1 cellular context compared by ENCODE assay signal in the genomic region with DNA sequence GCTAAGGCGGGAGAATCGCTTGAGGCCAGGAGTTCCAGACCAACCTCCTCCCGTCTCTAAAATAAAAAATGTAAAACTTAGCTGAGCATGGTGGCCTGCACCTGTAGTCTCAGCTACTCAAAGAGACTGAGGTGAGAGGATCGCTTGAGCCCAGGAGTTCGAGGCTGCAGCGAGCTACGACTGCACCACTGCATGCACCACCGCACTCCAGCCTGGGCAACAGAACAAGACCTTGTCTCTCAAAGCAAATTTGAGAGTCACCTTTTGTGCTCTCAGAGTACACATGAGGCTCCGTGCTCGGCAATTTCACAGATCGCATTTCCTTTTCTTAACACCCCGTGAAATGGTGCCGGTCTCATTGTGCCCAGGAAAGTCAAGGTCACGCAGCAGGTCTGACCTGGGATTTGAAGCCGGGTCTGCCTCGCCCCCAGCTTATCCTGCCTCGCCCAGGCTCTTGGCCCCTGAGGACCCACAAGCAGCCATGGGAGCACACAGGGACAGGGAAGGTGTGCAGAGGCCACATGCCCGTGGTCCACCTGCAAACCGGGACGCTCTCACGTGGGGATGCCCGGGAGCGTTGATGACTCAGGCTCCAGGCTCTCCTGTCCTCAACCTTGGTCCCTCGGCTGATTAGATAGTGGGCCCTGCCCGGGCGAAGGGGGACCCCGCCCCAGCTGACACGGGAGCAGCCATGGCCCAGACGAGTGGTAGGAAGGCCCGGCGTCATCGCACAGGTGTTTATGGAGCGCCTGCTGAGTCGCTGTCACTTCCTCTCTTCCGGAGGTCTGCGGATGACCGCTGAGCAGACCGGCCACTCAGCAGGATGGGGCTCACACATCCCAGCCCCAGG.
TF ChIP-seq lines count a peak whose summit lies in the region.

No MANE protein-coding gene starts in this region.

TF ChIP-seq in HepG2, 621 proteins besides CTCF, POLR2A, EP300 and RAD21 (continued from another document and continues in another):
- TF ChIP-seq TGIF2 (CRISPR knock-in tag; IDR thresholded peaks at IDR 0.05) (peak; percentile 80), ZBTB38 (CRISPR knock-in tag; IDR thresholded peaks at IDR 0.05) (peak; percentile 83; the same call in 1 of the 2 replicates), CBX1 (IDR thresholded peaks at IDR 0.05; ENCODE audit: low read depth) (no peak), ZNF549 (CRISPR knock-in tag; IDR thresholded peaks at IDR 0.05) (no peak), NFE2L1 (CRISPR knock-in tag; IDR thresholded peaks at IDR 0.05; ENCODE audit: borderline replicate concordance) (no peak; the same call in 1 of the 2 replicates), HOXA3 (CRISPR knock-in tag; IDR thresholded peaks at IDR 0.05) (peak; percentile 63), ISL2 (CRISPR knock-in tag; IDR thresholded peaks at IDR 0.05) (no peak), SMARCC2 (IDR thresholded peaks at IDR 0.05) (no peak), NFKB2 (CRISPR knock-in tag; IDR thresholded peaks at IDR 0.05; ENCODE audit: borderline replicate concordance) (peak; percentile 93), FOXJ3 (CRISPR knock-in tag; IDR thresholded peaks at IDR 0.05; ENCODE audit: borderline replicate concordance) (no peak), SKI (IDR thresholded peaks at IDR 0.05; ENCODE audit: partially characterized antibody) (no peak), ZFX (CRISPR knock-in tag; IDR thresholded peaks at IDR 0.05; ENCODE audit: low read depth) (peak; percentile 80), ZFP36L2 (CRISPR knock-in tag; IDR thresholded peaks at IDR 0.05) (no peak), RFX3 (CRISPR knock-in tag; IDR thresholded peaks at IDR 0.05) (no peak), ZNF136 (CRISPR knock-in tag; IDR thresholded peaks at IDR 0.05; ENCODE audit: low read depth) (0 out of 2 replicates have a peak, but pooled peaks have one; percentile 28), SNAI1 (CRISPR knock-in tag; IDR thresholded peaks at IDR 0.05; ENCODE audit: borderline replicate concordance) (peak; percentile 84; the same call in 1 of the 2 replicates), KAT7 (CRISPR knock-in tag; IDR thresholded peaks at IDR 0.05; ENCODE audit: borderline replicate concordance) (no peak), PRPF4 (IDR thresholded peaks at IDR 0.05; ENCODE audit: low read depth, low read length, poor library complexity, severe bottlenecking) (no peak), ASH2L (IDR thresholded peaks at IDR 0.05; ENCODE audit: insufficient read length, low read depth, low read length) (no peak), GPN1 (CRISPR knock-in tag; IDR thresholded peaks at IDR 0.05; ENCODE audit: borderline replicate concordance) (no peak), PHF20 (CRISPR knock-in tag; IDR thresholded peaks at IDR 0.05) (no peak), ZNF607 (CRISPR knock-in tag; IDR thresholded peaks at IDR 0.05; ENCODE audit: borderline replicate concordance) (peak; percentile 98), CENPX (CRISPR knock-in tag; IDR thresholded peaks at IDR 0.05) (no peak), GATA4 (IDR thresholded peaks at IDR 0.05; ENCODE audit: borderline replicate concordance, low read depth) (no peak), ZNF263 (CRISPR knock-in tag; IDR thresholded peaks at IDR 0.05) (peak; percentile 83), REL (CRISPR knock-in tag; conservative IDR thresholded peaks at IDR 0.05) (no peak), FOXP1 (IDR thresholded peaks at IDR 0.05) (no peak), FOXP1 (CRISPR knock-in tag; IDR thresholded peaks at IDR 0.05) (no peak), IRX3 (CRISPR knock-in tag; IDR thresholded peaks at IDR 0.05; ENCODE audit: borderline replicate concordance, low read depth) (peak; percentile 75; the same call in 1 of the 2 replicates), RNF2 (conservative IDR thresholded peaks at IDR 0.05; ENCODE audit: low read depth) (peak; percentile 89; the same call in 1 of the 2 replicates), TCF7 (IDR thresholded peaks at IDR 0.05; ENCODE audit: low read depth) (no peak), ERF (CRISPR knock-in tag; IDR thresholded peaks at IDR 0.05) (peak; percentile 83), CHCHD3 (CRISPR knock-in tag; IDR thresholded peaks at IDR 0.05) (peak; percentile 70; the same call in 1 of the 2 replicates), NPAS2 (CRISPR knock-in tag; IDR thresholded peaks at IDR 0.05; ENCODE audit: borderline replicate concordance) (no peak), ZNF563 (CRISPR knock-in tag; IDR thresholded peaks at IDR 0.05) (peak; percentile 98), DPF2 (CRISPR knock-in tag; IDR thresholded peaks at IDR 0.05; ENCODE audit: borderline replicate concordance, low read depth) (no peak), FOXO1 (CRISPR knock-in tag; IDR thresholded peaks at IDR 0.05) (0 out of 2 replicates have a peak, but pooled peaks have one; percentile 20), ZNF121 (CRISPR knock-in tag; IDR thresholded peaks at IDR 0.05) (no peak), ATF7 (IDR thresholded peaks at IDR 0.05) (no peak), ATF7 (CRISPR knock-in tag; IDR thresholded peaks at IDR 0.05) (no peak), RFX5 (IDR thresholded peaks at IDR 0.05; ENCODE audit: low read depth, low read length) (no peak)
- TF ChIP-seq, protein P1, sequence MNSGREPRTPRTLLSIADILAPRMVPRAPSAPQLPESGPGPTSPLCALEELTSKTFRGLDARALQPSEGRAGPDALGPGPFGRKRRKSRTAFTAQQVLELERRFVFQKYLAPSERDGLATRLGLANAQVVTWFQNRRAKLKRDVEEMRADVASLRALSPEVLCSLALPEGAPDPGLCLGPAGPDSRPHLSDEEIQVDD (CRISPR knock-in tag; IDR thresholded peaks at IDR 0.05; ENCODE audit: borderline replicate concordance) = no peak
- TF ChIP-seq, protein P2, sequence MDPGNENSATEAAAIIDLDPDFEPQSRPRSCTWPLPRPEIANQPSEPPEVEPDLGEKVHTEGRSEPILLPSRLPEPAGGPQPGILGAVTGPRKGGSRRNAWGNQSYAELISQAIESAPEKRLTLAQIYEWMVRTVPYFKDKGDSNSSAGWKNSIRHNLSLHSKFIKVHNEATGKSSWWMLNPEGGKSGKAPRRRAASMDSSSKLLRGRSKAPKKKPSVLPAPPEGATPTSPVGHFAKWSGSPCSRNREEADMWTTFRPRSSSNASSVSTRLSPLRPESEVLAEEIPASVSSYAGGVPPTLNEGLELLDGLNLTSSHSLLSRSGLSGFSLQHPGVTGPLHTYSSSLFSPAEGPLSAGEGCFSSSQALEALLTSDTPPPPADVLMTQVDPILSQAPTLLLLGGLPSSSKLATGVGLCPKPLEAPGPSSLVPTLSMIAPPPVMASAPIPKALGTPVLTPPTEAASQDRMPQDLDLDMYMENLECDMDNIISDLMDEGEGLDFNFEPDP (CRISPR knock-in tag; conservative IDR thresholded peaks at IDR 0.05) = peak; percentile 95; the same call in 1 of the 2 replicates
- TF ChIP-seq, protein P3, sequence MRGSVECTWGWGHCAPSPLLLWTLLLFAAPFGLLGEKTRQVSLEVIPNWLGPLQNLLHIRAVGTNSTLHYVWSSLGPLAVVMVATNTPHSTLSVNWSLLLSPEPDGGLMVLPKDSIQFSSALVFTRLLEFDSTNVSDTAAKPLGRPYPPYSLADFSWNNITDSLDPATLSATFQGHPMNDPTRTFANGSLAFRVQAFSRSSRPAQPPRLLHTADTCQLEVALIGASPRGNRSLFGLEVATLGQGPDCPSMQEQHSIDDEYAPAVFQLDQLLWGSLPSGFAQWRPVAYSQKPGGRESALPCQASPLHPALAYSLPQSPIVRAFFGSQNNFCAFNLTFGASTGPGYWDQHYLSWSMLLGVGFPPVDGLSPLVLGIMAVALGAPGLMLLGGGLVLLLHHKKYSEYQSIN (CRISPR knock-in tag; IDR thresholded peaks at IDR 0.05; ENCODE audit: borderline replicate concordance) = no peak
- TF ChIP-seq, protein P4, sequence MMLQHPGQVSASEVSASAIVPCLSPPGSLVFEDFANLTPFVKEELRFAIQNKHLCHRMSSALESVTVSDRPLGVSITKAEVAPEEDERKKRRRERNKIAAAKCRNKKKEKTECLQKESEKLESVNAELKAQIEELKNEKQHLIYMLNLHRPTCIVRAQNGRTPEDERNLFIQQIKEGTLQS (CRISPR knock-in tag; IDR thresholded peaks at IDR 0.05) = peak; percentile 59; the same call in 1 of the 2 replicates
- TF ChIP-seq, protein P5, sequence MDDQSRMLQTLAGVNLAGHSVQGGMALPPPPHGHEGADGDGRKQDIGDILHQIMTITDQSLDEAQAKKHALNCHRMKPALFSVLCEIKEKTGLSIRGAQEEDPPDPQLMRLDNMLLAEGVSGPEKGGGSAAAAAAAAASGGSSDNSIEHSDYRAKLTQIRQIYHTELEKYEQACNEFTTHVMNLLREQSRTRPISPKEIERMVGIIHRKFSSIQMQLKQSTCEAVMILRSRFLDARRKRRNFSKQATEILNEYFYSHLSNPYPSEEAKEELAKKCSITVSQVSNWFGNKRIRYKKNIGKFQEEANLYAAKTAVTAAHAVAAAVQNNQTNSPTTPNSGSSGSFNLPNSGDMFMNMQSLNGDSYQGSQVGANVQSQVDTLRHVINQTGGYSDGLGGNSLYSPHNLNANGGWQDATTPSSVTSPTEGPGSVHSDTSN (CRISPR knock-in tag; IDR thresholded peaks at IDR 0.05; ENCODE audit: borderline replicate concordance) = no peak; the same call in 1 of the 2 replicates
- TF ChIP-seq, protein P6, sequence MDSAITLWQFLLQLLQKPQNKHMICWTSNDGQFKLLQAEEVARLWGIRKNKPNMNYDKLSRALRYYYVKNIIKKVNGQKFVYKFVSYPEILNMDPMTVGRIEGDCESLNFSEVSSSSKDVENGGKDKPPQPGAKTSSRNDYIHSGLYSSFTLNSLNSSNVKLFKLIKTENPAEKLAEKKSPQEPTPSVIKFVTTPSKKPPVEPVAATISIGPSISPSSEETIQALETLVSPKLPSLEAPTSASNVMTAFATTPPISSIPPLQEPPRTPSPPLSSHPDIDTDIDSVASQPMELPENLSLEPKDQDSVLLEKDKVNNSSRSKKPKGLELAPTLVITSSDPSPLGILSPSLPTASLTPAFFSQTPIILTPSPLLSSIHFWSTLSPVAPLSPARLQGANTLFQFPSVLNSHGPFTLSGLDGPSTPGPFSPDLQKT (CRISPR knock-in tag; IDR thresholded peaks at IDR 0.05; ENCODE audit: borderline replicate concordance) = no peak
- TF ChIP-seq, protein P7, sequence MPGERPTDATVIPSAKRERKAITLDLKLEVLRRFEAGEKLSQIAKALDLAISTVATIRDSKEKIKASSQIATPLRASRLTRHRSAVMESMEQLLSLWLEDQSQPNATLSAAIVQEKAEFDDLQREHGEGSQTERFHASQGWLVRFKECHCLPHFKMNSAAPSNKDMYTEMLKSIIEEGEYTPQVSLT (CRISPR knock-in tag; IDR thresholded peaks at IDR 0.05; ENCODE audit: borderline replicate concordance, low read depth) = no peak
- TF ChIP-seq, protein P8, sequence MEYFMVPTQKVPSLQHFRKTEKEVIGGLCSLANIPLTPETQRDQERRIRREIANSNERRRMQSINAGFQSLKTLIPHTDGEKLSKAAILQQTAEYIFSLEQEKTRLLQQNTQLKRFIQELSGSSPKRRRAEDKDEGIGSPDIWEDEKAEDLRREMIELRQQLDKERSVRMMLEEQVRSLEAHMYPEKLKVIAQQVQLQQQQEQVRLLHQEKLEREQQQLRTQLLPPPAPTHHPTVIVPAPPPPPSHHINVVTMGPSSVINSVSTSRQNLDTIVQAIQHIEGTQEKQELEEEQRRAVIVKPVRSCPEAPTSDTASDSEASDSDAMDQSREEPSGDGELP (IDR thresholded peaks at IDR 0.05; ENCODE audit: borderline replicate concordance, low read depth) = peak; percentile 58; the same call in 1 of the 2 replicates
- TF ChIP-seq, protein P9, sequence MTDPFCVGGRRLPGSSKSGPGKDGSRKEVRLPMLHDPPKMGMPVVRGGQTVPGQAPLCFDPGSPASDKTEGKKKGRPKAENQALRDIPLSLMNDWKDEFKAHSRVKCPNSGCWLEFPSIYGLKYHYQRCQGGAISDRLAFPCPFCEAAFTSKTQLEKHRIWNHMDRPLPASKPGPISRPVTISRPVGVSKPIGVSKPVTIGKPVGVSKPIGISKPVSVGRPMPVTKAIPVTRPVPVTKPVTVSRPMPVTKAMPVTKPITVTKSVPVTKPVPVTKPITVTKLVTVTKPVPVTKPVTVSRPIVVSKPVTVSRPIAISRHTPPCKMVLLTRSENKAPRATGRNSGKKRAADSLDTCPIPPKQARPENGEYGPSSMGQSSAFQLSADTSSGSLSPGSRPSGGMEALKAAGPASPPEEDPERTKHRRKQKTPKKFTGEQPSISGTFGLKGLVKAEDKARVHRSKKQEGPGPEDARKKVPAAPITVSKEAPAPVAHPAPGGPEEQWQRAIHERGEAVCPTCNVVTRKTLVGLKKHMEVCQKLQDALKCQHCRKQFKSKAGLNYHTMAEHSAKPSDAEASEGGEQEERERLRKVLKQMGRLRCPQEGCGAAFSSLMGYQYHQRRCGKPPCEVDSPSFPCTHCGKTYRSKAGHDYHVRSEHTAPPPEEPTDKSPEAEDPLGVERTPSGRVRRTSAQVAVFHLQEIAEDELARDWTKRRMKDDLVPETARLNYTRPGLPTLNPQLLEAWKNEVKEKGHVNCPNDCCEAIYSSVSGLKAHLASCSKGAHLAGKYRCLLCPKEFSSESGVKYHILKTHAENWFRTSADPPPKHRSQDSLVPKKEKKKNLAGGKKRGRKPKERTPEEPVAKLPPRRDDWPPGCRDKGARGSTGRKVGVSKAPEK (CRISPR knock-in tag; IDR thresholded peaks at IDR 0.05; ENCODE audit: borderline replicate concordance) = no peak
- TF ChIP-seq, protein P10, sequence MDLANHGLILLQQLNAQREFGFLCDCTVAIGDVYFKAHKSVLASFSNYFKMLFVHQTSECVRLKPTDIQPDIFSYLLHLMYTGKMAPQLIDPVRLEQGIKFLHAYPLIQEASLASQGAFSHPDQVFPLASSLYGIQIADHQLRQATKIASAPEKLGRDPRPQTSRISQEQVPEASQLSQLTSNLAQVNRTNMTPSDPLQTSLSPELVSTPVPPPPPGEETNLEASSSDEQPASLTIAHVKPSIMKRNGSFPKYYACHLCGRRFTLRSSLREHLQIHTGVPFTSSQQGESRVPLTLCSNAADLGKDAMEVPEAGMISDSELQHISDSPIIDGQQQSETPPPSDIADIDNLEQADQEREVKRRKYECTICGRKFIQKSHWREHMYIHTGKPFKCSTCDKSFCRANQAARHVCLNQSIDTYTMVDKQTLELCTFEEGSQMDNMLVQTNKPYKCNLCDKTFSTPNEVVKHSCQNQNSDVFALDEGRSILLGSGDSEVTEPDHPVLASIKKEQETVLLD (CRISPR knock-in tag; IDR thresholded peaks at IDR 0.05; ENCODE audit: low read depth) = peak; percentile 73
- TF ChIP-seq, protein P11, sequence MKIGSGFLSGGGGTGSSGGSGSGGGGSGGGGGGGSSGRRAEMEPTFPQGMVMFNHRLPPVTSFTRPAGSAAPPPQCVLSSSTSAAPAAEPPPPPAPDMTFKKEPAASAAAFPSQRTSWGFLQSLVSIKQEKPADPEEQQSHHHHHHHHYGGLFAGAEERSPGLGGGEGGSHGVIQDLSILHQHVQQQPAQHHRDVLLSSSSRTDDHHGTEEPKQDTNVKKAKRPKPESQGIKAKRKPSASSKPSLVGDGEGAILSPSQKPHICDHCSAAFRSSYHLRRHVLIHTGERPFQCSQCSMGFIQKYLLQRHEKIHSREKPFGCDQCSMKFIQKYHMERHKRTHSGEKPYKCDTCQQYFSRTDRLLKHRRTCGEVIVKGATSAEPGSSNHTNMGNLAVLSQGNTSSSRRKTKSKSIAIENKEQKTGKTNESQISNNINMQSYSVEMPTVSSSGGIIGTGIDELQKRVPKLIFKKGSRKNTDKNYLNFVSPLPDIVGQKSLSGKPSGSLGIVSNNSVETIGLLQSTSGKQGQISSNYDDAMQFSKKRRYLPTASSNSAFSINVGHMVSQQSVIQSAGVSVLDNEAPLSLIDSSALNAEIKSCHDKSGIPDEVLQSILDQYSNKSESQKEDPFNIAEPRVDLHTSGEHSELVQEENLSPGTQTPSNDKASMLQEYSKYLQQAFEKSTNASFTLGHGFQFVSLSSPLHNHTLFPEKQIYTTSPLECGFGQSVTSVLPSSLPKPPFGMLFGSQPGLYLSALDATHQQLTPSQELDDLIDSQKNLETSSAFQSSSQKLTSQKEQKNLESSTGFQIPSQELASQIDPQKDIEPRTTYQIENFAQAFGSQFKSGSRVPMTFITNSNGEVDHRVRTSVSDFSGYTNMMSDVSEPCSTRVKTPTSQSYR (CRISPR knock-in tag; IDR thresholded peaks at IDR 0.05; ENCODE audit: borderline replicate concordance) = no peak
